In the genomic region with DNA sequence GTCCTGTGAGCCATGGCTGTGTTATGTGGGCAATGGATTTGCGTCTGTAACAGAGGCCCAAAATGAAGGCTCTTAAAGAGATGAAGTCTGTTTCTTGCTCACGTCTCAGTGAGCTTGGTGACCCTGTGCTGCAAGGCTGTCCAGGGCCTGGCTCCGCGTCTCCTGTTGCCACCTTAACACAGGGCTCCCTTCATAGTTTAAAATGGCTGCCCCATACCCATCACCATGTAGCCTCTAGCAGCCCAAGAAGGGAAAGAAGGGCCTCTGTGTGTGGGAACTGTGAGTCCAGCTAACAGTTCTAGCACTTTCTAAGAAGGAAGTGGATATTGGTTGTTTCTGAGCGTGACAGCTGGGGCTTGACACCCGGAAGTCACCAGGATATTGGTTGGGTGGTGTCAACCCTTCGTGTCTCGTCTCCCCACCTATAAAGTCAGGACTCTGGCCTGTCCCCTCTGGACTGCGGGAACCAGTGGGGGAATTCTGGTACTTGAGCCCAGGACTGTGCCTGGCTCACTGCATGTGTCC, we compare ENCODE assay signal across 19 cellular contexts. TPM values are rescaled to one million over a fixed set of nuclear protein-coding genes. Genes with fewer than 3 reads are reported as not detected.
DNase-seq lines count a peak whose midpoint lies in the region; ATAC-seq and TF ChIP-seq lines count a peak whose summit lies in the region.
"Had no signal": no experiment of that assay in that cellular context is flagged by ENCODE, and none has a peak within 500 bp of the region (broad histone marks: within the 10 kb centered on the region; RNA-seq: fewer than 3 reads in every experiment).

No MANE protein-coding gene starts in this region.

- TF ChIP-seq CTCF in fibroblast of villous mesenchyme (IDR thresholded peaks at IDR 0.05; ENCODE audit: insufficient read depth, low read depth, low read length), result no peak

- H3K27ac ChIP-seq in subcutaneous abdominal adipose tissue (ENCODE audit: low read depth, low read length) (peak overlapping the region; percentile 92), substantia nigra (ENCODE audit: low read depth, low read length, poor library complexity, severe bottlenecking) (no peak overlapping the region)
- H3K27ac ChIP-seq: A549, parathyroid adenoma, PC-9 had no signal

- H3K4me1 ChIP-seq in subcutaneous abdominal adipose tissue (ENCODE audit: control insufficient read depth in 5 of 5, insufficient read depth in 5 of 5, low read length in 5 of 5), result peaks cover 2 to 49% (median 43%) of the 10 kb centered on the region in 5 donors
- H3K4me1 ChIP-seq: parathyroid adenoma had no signal

- H3K9me3 ChIP-seq in T-helper 17 cell (ENCODE audit: control insufficient read depth, low read length, poor library complexity, severe bottlenecking) (no peaks in the 10 kb centered on the region), subcutaneous abdominal adipose tissue (ENCODE audit: control insufficient read depth in 5 of 5, low read length in 5 of 5) (peaks cover 0 to 2% (median 0%) of the 10 kb centered on the region in 5 donors)
- H3K9me3 ChIP-seq: A549, adrenal gland, heart right ventricle, mucosa of descending colon had no signal

- H3K27ac Mint-ChIP-seq in activated CD4-positive, alpha-beta T cell treated with anti-CD3 and anti-CD28 coated beads, Interleukin-2, amount 10 ng/mL, durations not matched to agents 24 days and 14 days, result peak overlapping the region; percentile 80
- no peak overlapping the region for H3K27ac Mint-ChIP-seq in activated CD4-positive, alpha-beta T cell treated with anti-CD3 and anti-CD28 coated beads, Interleukin-2, amount 10 ng/mL, durations not matched to agents 7 days and 5 days
- peak overlapping the region; percentile 89 for H3K27ac Mint-ChIP-seq in T-helper 17 cell
- H3K27ac Mint-ChIP-seq in activated T-helper 2 cell treated with anti-CD3 and anti-CD28 coated beads, Interferon-gamma antibody, Interleukin-2, Interleukin-4, amounts not matched to agents 10 μg/mL and 5 μg/mL and 100 μg/mL, durations not matched to agents 14 hours and 24 hours and 36 hours, result no peak overlapping the region

- H3K36me3 Mint-ChIP-seq in activated CD4-positive, alpha-beta T cell treated with anti-CD3 and anti-CD28 coated beads, Interleukin-2, amount 10 ng/mL, durations not matched to agents 24 days and 14 days (ENCODE audit: low read depth), result peaks cover 35% of the 10 kb centered on the region
- peaks cover 24% of the 10 kb centered on the region for H3K36me3 Mint-ChIP-seq in activated CD4-positive, alpha-beta T cell treated with anti-CD3 and anti-CD28 coated beads, Interleukin-2, amount 10 ng/mL, durations not matched to agents 7 days and 5 days (ENCODE audit: low read depth)
- peaks cover 4% of the 10 kb centered on the region for H3K36me3 Mint-ChIP-seq in T-helper 17 cell (ENCODE audit: low read depth)
- peaks cover 44% of the 10 kb centered on the region for H3K36me3 Mint-ChIP-seq in activated T-helper 2 cell treated with anti-CD3 and anti-CD28 coated beads, Interferon-gamma antibody, Interleukin-2, Interleukin-4, amounts not matched to agents 10 μg/mL and 5 μg/mL and 100 μg/mL, durations not matched to agents 14 hours and 24 hours and 36 hours (ENCODE audit: low read depth)

- H3K4me1 Mint-ChIP-seq in activated CD4-positive, alpha-beta T cell treated with anti-CD3 and anti-CD28 coated beads, Interleukin-2, amount 10 ng/mL, durations not matched to agents 24 days and 14 days, result peaks cover 16% of the 10 kb centered on the region
- H3K4me1 Mint-ChIP-seq in activated CD4-positive, alpha-beta T cell treated with anti-CD3 and anti-CD28 coated beads, Interleukin-2, amount 10 ng/mL, durations not matched to agents 7 days and 5 days, result peaks cover 13% of the 10 kb centered on the region
- H3K4me1 Mint-ChIP-seq in T-helper 17 cell, result peaks cover 6% of the 10 kb centered on the region
- peaks cover 11% of the 10 kb centered on the region for H3K4me1 Mint-ChIP-seq in activated T-helper 2 cell treated with anti-CD3 and anti-CD28 coated beads, Interferon-gamma antibody, Interleukin-2, Interleukin-4, amounts not matched to agents 10 μg/mL and 5 μg/mL and 100 μg/mL, durations not matched to agents 14 hours and 24 hours and 36 hours (ENCODE audit: low read depth)
- H3K4me1 Mint-ChIP-seq: WTC11 had no signal

- H3K4me3 ChIP-seq in fibroblast of villous mesenchyme (ENCODE audit: low read depth, low read length) (peak overlapping the region; percentile 85), subcutaneous abdominal adipose tissue (ENCODE audit: low read depth in 1 of 5, low read length in 5 of 5) (peak overlapping the region in 1 of 5 donors; percentile 9)
- H3K4me3 ChIP-seq: A549, adrenal gland, heart right ventricle, mucosa of descending colon, PC-9 had no signal

- H3K9ac ChIP-seq in subcutaneous abdominal adipose tissue (ENCODE audit: low read length in 5 of 5), result no peak overlapping the region
- H3K9ac ChIP-seq: parathyroid adenoma had no signal

- H3K4me3 Mint-ChIP-seq in activated CD4-positive, alpha-beta T cell treated with anti-CD3 and anti-CD28 coated beads, Interleukin-2, amount 10 ng/mL, durations not matched to agents 24 days and 14 days, result no peak overlapping the region
- H3K4me3 Mint-ChIP-seq in activated CD4-positive, alpha-beta T cell treated with anti-CD3 and anti-CD28 coated beads, Interleukin-2, amount 10 ng/mL, durations not matched to agents 7 days and 5 days, result no peak overlapping the region
- no peak overlapping the region for H3K4me3 Mint-ChIP-seq in T-helper 17 cell
- H3K4me3 Mint-ChIP-seq in activated T-helper 2 cell treated with anti-CD3 and anti-CD28 coated beads, Interferon-gamma antibody, Interleukin-2, Interleukin-4, amounts not matched to agents 10 μg/mL and 5 μg/mL and 100 μg/mL, durations not matched to agents 14 hours and 24 hours and 36 hours (ENCODE audit: low read depth), result no peak overlapping the region
- H3K4me3 Mint-ChIP-seq: stimulated activated naive CD8-positive, alpha-beta T cell treated with anti-CD3 and anti-CD28 coated beads, Interleukin-15, amount 100 ng/mL, for 72 hours; WTC11 had no signal

- no peak for DNase-seq in activated CD4-positive, alpha-beta T cell treated with anti-CD3 and anti-CD28 coated beads, Interleukin-2, amount 10 ng/mL, durations not matched to agents 24 days and 14 days
- DNase-seq in activated CD4-positive, alpha-beta T cell treated with anti-CD3 and anti-CD28 coated beads, Interleukin-2, amount 10 ng/mL, durations not matched to agents 7 days and 5 days, result no peak
- DNase-seq in T-helper 17 cell, result no peak
- no peak for DNase-seq in fibroblast of villous mesenchyme (ENCODE audit: low read depth)
- DNase-seq in activated T-helper 2 cell treated with anti-CD3 and anti-CD28 coated beads, Interferon-gamma antibody, Interleukin-2, Interleukin-4, amounts not matched to agents 10 μg/mL and 5 μg/mL and 100 μg/mL, durations not matched to agents 14 hours and 24 hours and 36 hours (ENCODE audit: low spot score), result no peak
- no peak for DNase-seq in substantia nigra (lab: John Stamatoyannopoulos, UW)
- DNase-seq: adrenal gland; caudate nucleus; heart right ventricle; mucosa of descending colon; NCI-H2029 treated with DMSO at 0.1 percent for 48 hours; NCI-H526; PC-9; stimulated activated naive CD8-positive, alpha-beta T cell treated with anti-CD3 and anti-CD28 coated beads, Interleukin-15, amount 100 ng/mL, for 72 hours had no signal

- intact Hi-C loops in activated CD4-positive, alpha-beta T cell treated with anti-CD3 and anti-CD28 coated beads, Interleukin-2, amount 10 ng/mL, durations not matched to agents 24 days and 14 days (cut with micrococcal nuclease), result no loop called here
- intact Hi-C loops in activated T-helper 2 cell treated with anti-CD3 and anti-CD28 coated beads, Interferon-gamma antibody, Interleukin-2, Interleukin-4, amounts not matched to agents 10 μg/mL and 5 μg/mL and 100 μg/mL, durations not matched to agents 14 hours and 24 hours and 36 hours (cut with micrococcal nuclease), result no loop called here

- ATAC-seq in T-helper 17 cell (no peak), HG03521 (IDR thresholded peaks at IDR 0.05; ENCODE audit: unreplicated experiment) (no peak)
- ATAC-seq: A549; heart right ventricle; mucosa of descending colon; stimulated activated naive CD8-positive, alpha-beta T cell treated with anti-CD3 and anti-CD28 coated beads, Interleukin-15, amount 100 ng/mL, for 72 hours; WTC11 had no signal

- CTCF ChIA-PET in activated CD4-positive, alpha-beta T cell treated with anti-CD3 and anti-CD28 coated beads, Interleukin-2, amount 10 ng/mL, durations not matched to agents 7 days and 5 days (lab: Charles Lee), result interaction anchor here (0.6 to 0.7 kb wide), 3 partner anchors 10 to 84 kb away, joined by 3 to 5 read pairs (median 3); no protein-coding TSS in a partner anchor

- H3K9me3 Mint-ChIP-seq in activated CD4-positive, alpha-beta T cell treated with anti-CD3 and anti-CD28 coated beads, Interleukin-2, amount 10 ng/mL, durations not matched to agents 24 days and 14 days, result no peaks in the 10 kb centered on the region
- H3K9me3 Mint-ChIP-seq in activated CD4-positive, alpha-beta T cell treated with anti-CD3 and anti-CD28 coated beads, Interleukin-2, amount 10 ng/mL, durations not matched to agents 7 days and 5 days, result no peaks in the 10 kb centered on the region
- no peaks in the 10 kb centered on the region for H3K9me3 Mint-ChIP-seq in activated T-helper 2 cell treated with anti-CD3 and anti-CD28 coated beads, Interferon-gamma antibody, Interleukin-2, Interleukin-4, amounts not matched to agents 10 μg/mL and 5 μg/mL and 100 μg/mL, durations not matched to agents 14 hours and 24 hours and 36 hours
- H3K9me3 Mint-ChIP-seq: stimulated activated naive CD8-positive, alpha-beta T cell treated with anti-CD3 and anti-CD28 coated beads, Interleukin-15, amount 100 ng/mL, for 72 hours; WTC11 had no signal

- POLR2A ChIA-PET in activated CD4-positive, alpha-beta T cell treated with anti-CD3 and anti-CD28 coated beads, Interleukin-2, amount 10 ng/mL, durations not matched to agents 7 days and 5 days (lab: Charles Lee), result no interaction called here

- H3K27me3 Mint-ChIP-seq in activated CD4-positive, alpha-beta T cell treated with anti-CD3 and anti-CD28 coated beads, Interleukin-2, amount 10 ng/mL, durations not matched to agents 24 days and 14 days, result no peaks in the 10 kb centered on the region
- no peaks in the 10 kb centered on the region for H3K27me3 Mint-ChIP-seq in activated CD4-positive, alpha-beta T cell treated with anti-CD3 and anti-CD28 coated beads, Interleukin-2, amount 10 ng/mL, durations not matched to agents 7 days and 5 days
- H3K27me3 Mint-ChIP-seq in T-helper 17 cell, result no peaks in the 10 kb centered on the region
- H3K27me3 Mint-ChIP-seq in activated T-helper 2 cell treated with anti-CD3 and anti-CD28 coated beads, Interferon-gamma antibody, Interleukin-2, Interleukin-4, amounts not matched to agents 10 μg/mL and 5 μg/mL and 100 μg/mL, durations not matched to agents 14 hours and 24 hours and 36 hours (ENCODE audit: low read depth), result no peaks in the 10 kb centered on the region
- H3K27me3 Mint-ChIP-seq: stimulated activated naive CD8-positive, alpha-beta T cell treated with anti-CD3 and anti-CD28 coated beads, Interleukin-15, amount 100 ng/mL, for 72 hours had no signal

- H3K27me3 ChIP-seq in subcutaneous abdominal adipose tissue (ENCODE audit: control insufficient read depth in 5 of 5, insufficient read depth in 4 of 5, low read length in 5 of 5), result no peaks in the 10 kb centered on the region
- H3K27me3 ChIP-seq: adrenal gland, heart right ventricle had no signal

- peaks cover 0 to 85% (median 53%) of the 10 kb centered on the region in 5 donors for H3K36me3 ChIP-seq in subcutaneous abdominal adipose tissue (ENCODE audit: control insufficient read depth in 5 of 5, insufficient read depth in 5 of 5, low read length in 5 of 5)

RNA-seq across cellular contexts. Expression of a gene that starts 20.9 kb away (rescaled TPM):
- total RNA-seq in activated CD4-positive, alpha-beta T cell treated with anti-CD3 and anti-CD28 coated beads, Interleukin-2, amount 10 ng/mL, durations not matched to agents 24 days and 14 days, result 17.6 and 22.4 TPM in 2 replicates
- 10 to 100 TPM in 1 of 2 experiments, 1 to 10 TPM in 1; 8.6 to 11.2 TPM for total RNA-seq in activated CD4-positive, alpha-beta T cell treated with anti-CD3 and anti-CD28 coated beads, Interleukin-2, amount 10 ng/mL, durations not matched to agents 7 days and 5 days
- total RNA-seq in T-helper 17 cell (10 to 100 TPM in 1 of 2 donors, 1 to 10 TPM in 1; 8.7 to 10.5 TPM), fibroblast of villous mesenchyme (46.6 and 48.3 TPM in 2 replicates)
- total RNA-seq in activated T-helper 2 cell treated with anti-CD3 and anti-CD28 coated beads, Interferon-gamma antibody, Interleukin-2, Interleukin-4, amounts not matched to agents 10 μg/mL and 5 μg/mL and 100 μg/mL, durations not matched to agents 14 hours and 24 hours and 36 hours, result 16.7 and 17.9 TPM in 2 replicates

RNA-seq across cellular contexts. Expression of a gene that starts 33.1 kb away (rescaled TPM):
- total RNA-seq in activated CD4-positive, alpha-beta T cell treated with anti-CD3 and anti-CD28 coated beads, Interleukin-2, amount 10 ng/mL, durations not matched to agents 24 days and 14 days, result 2.7 and 3.6 TPM in 2 replicates
- total RNA-seq in activated CD4-positive, alpha-beta T cell treated with anti-CD3 and anti-CD28 coated beads, Interleukin-2, amount 10 ng/mL, durations not matched to agents 7 days and 5 days, result 1 to 10 TPM; 2.4 TPM
- 1 to 10 TPM; 1.6 to 2.2 TPM for total RNA-seq in T-helper 17 cell
- total RNA-seq in fibroblast of villous mesenchyme, result 0.43 TPM in 1 of 2 replicates, not detected in the other
- 3.9 and 4.3 TPM in 2 replicates for total RNA-seq in activated T-helper 2 cell treated with anti-CD3 and anti-CD28 coated beads, Interferon-gamma antibody, Interleukin-2, Interleukin-4, amounts not matched to agents 10 μg/mL and 5 μg/mL and 100 μg/mL, durations not matched to agents 14 hours and 24 hours and 36 hours
- total RNA-seq: WTC11 had no signal

RNA-seq across cellular contexts. Expression of a gene that starts 56.3 kb away (rescaled TPM):
- 92.4 and 93.7 TPM in 2 replicates for total RNA-seq in activated CD4-positive, alpha-beta T cell treated with anti-CD3 and anti-CD28 coated beads, Interleukin-2, amount 10 ng/mL, durations not matched to agents 24 days and 14 days
- total RNA-seq in activated CD4-positive, alpha-beta T cell treated with anti-CD3 and anti-CD28 coated beads, Interleukin-2, amount 10 ng/mL, durations not matched to agents 7 days and 5 days, result 10 to 100 TPM; 32.4 to 34.3 TPM
- 10 to 100 TPM; 22.9 to 24.3 TPM for total RNA-seq in T-helper 17 cell
- total RNA-seq in fibroblast of villous mesenchyme, result 38.0 and 40.6 TPM in 2 replicates
- 87.5 and 89.3 TPM in 2 replicates for total RNA-seq in activated T-helper 2 cell treated with anti-CD3 and anti-CD28 coated beads, Interferon-gamma antibody, Interleukin-2, Interleukin-4, amounts not matched to agents 10 μg/mL and 5 μg/mL and 100 μg/mL, durations not matched to agents 14 hours and 24 hours and 36 hours

Comparison
In these comparisons a context has a peak if more than half of its experiments do, and no peak if none do; other contexts are left out.
1. H3K27ac Mint-ChIP-seq: peak in activated CD4-positive, alpha-beta T cell treated with anti-CD3 and anti-CD28 coated beads, Interleukin-2, amount 10 ng/mL, durations not matched to agents 24 days and 14 days (single experiment) and T-helper 17 cell (single experiment); none in activated CD4-positive, alpha-beta T cell treated with anti-CD3 and anti-CD28 coated beads, Interleukin-2, amount 10 ng/mL, durations not matched to agents 7 days and 5 days (single experiment) and activated T-helper 2 cell treated with anti-CD3 and anti-CD28 coated beads, Interferon-gamma antibody, Interleukin-2, Interleukin-4, amounts not matched to agents 10 μg/mL and 5 μg/mL and 100 μg/mL, durations not matched to agents 14 hours and 24 hours and 36 hours (single experiment).